In the genomic region with DNA sequence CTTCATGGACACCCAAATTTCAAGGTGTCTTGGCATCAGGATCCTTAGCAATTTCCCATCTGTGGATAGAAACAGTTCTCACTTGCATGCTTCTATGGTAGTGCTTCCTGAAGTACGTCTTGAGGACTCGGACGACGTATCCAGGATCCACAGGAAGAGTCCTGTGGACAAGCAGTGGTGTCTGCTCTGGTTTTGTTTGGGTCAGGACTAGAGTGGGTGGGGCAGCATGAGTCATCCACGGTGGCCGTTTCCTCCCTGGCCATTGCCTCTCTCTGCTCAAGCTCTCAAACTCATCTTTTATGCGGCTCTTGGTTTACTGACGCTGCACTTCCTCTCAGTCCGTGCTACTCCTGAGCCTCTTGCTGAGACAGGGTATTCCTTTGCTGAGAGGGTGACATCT, we compare ENCODE assay signal across 18 cellular contexts.
DNase-seq lines count a peak whose midpoint lies in the region; ATAC-seq, FAIRE-seq and TF ChIP-seq lines count a peak whose summit lies in the region.
"Had no signal": no experiment of that assay in that cellular context is flagged by ENCODE, and none has a peak within 500 bp of the region (broad histone marks: within the 10 kb centered on the region; RNA-seq: fewer than 3 reads in every experiment).

No MANE protein-coding gene starts in this region.

- H3K4me3 ChIP-seq in endothelial cell of umbilical vein (replicated peaks in 1 of 3; ENCODE audit: insufficient read depth in 1 of 3, low read depth in 1 of 3, low read length in 3 of 3) (no peak overlapping the region), HepG2 (replicated peaks in 1 of 3; ENCODE audit: insufficient read depth in 1 of 3, low read depth in 2 of 3, low read length in 3 of 3) (no peak overlapping the region)
- H3K4me3 ChIP-seq: esophagus muscularis mucosa, GM12878, uterus had no signal

- BruUV-seq in endothelial cell of umbilical vein (replicated peaks; lab: Mats Ljungman, UMichigan) (no TSS peak), HepG2 (replicated peaks; lab: Mats Ljungman, UMichigan) (no TSS peak)

- peak; percentile 35 for DNase-seq in Daoy (ENCODE audit: low read depth)
- DNase-seq in MV-4-11 (lab: John Stamatoyannopoulos, UW), result peak; percentile 33
- DNase-seq in endothelial cell of umbilical vein (ENCODE audit: low read depth, low spot score), result peak; percentile 6
- no peak for DNase-seq in HepG2 (ENCODE audit: low spot score)
- no peak for DNase-seq in HUDEP-2 (lab: John Stamatoyannopoulos, UW; ENCODE audit: unreplicated experiment in 76 of 76)
- no peak for DNase-seq in NCI-H774 (lab: John Stamatoyannopoulos, UW)
- DNase-seq: activated CD8-positive, alpha-beta memory T cell treated with anti-CD3 and anti-CD28 coated beads, Interleukin-2, amount 50 U/mL, for 48 hours; AML-193; naive B cell; NCI-H2171; stimulated activated CD4-positive, alpha-beta T cell treated with anti-CD3 and anti-CD28 coated beads, Interleukin-4, amount 100 ng/mL, for 4 hours; stimulated activated naive B cell treated with anti-CD40 and anti-IgM and Interleukin-4, amounts not matched to agents 10 μg/mL and 1 μg/mL and 100 μg/mL, for 72 hours; uterus had no signal

- dilution Hi-C loops in endothelial cell of umbilical vein (cut with MboI; ENCODE audit: extremely low pct_ligation_motif_present, low sequenced_read_pairs), result no loop called here

- CTCF ChIA-PET in endothelial cell of umbilical vein (lab: Charles Lee), result no interaction called here
- CTCF ChIA-PET in HepG2 (lab: Yijun Ruan, JAX; ENCODE audit: low intra/inter-chr PET ratio, low total read pairs), result no interaction called here

- TF ChIP-seq RAD21 in HepG2 (CRISPR knock-in tag; IDR thresholded peaks at IDR 0.05), result no peak

- intact Hi-C loops in endothelial cell of umbilical vein (cut with micrococcal nuclease) (no loop called here), HepG2 (cut with micrococcal nuclease; ENCODE audit: unreplicated experiment) (no loop called here)

- H3K9ac ChIP-seq in endothelial cell of umbilical vein (replicated peaks; ENCODE audit: extremely low read depth, insufficient read depth, low read length), result no peak overlapping the region
- H3K9ac ChIP-seq in HepG2 (ENCODE audit: insufficient read depth, low read depth, low read length), result no peak overlapping the region

- H3K4me2 ChIP-seq in endothelial cell of umbilical vein (ENCODE audit: insufficient read depth, low read length), result no peak overlapping the region
- no peak overlapping the region for H3K4me2 ChIP-seq in HepG2 (ENCODE audit: low read depth, low read length)

- H3K9me3 ChIP-seq in endothelial cell of umbilical vein (replicated peaks; ENCODE audit: control insufficient read depth, insufficient read depth, low read length) (no peaks in the 10 kb centered on the region), HepG2 (ENCODE audit: low read length) (no peaks in the 10 kb centered on the region)
- H3K9me3 ChIP-seq: esophagus muscularis mucosa, uterus had no signal

- no peak for TF ChIP-seq EP300 in HepG2 (IDR thresholded peaks at IDR 0.05; ENCODE audit: low read depth in 2 of 2, low read length in 2 of 2)
- TF ChIP-seq EP300 in HepG2 (CRISPR knock-in tag; IDR thresholded peaks at IDR 0.05; ENCODE audit: borderline replicate concordance), result no peak

- H3K79me2 ChIP-seq in endothelial cell of umbilical vein (ENCODE audit: control insufficient read depth, insufficient read depth, low read length), result no peaks in the 10 kb centered on the region
- no peaks in the 10 kb centered on the region for H3K79me2 ChIP-seq in HepG2 (ENCODE audit: insufficient read depth, low read length)

- no peaks in the 10 kb centered on the region for H3K9me1 ChIP-seq in endothelial cell of umbilical vein (replicated peaks; ENCODE audit: control insufficient read depth, extremely low read depth, insufficient read depth, low read length)

- H3K36me3 ChIP-seq in endothelial cell of umbilical vein (ENCODE audit: control insufficient read depth in 2 of 2, extremely low read depth in 1 of 2, insufficient read depth in 2 of 2, low read length in 2 of 2) (peaks cover 0 to 6% of the 10 kb centered on the region in 2 experiments), HepG2 (replicated peaks in 1 of 2; ENCODE audit: control insufficient read depth in 1 of 2, insufficient read depth in 2 of 2, low read length in 2 of 2) (peaks cover 1 to 3% of the 10 kb centered on the region in 2 experiments; a peak in 1 of 5 replicates)
- H3K36me3 ChIP-seq: uterus had no signal

- FAIRE-seq in endothelial cell of umbilical vein (lab: Jason Lieb, UNC) (peak; percentile 63), HepG2 (lab: Jason Lieb, UNC) (no peak)
- FAIRE-seq: GM12878, islet of Langerhans had no signal

- TF ChIP-seq POLR2A in endothelial cell of umbilical vein (IDR thresholded peaks at IDR 0.05; ENCODE audit: low read depth, low read length), result no peak
- TF ChIP-seq POLR2A in HepG2 (IDR thresholded peaks at IDR 0.05; ENCODE audit: insufficient read depth in 1 of 2, low read depth in 2 of 2, low read length in 2 of 2), result no peak

- H2AFZ ChIP-seq in endothelial cell of umbilical vein (ENCODE audit: low read depth, low read length) (no peak overlapping the region), HepG2 (ENCODE audit: low read length) (no peak overlapping the region)

- 89% methylated on average over 9 of the region's 9 CpGs for WGBS in HepG2 (ENCODE audit: low lambda C conversion rate)

- H3K4me1 ChIP-seq in endothelial cell of umbilical vein (ENCODE audit: control insufficient read depth, extremely low read depth, insufficient read depth, low read length) (no peaks in the 10 kb centered on the region), HepG2 (ENCODE audit: insufficient read depth, low read length) (no peaks in the 10 kb centered on the region)
- H3K4me1 ChIP-seq: esophagus muscularis mucosa, uterus had no signal

- H4K20me1 ChIP-seq in endothelial cell of umbilical vein (replicated peaks; ENCODE audit: control insufficient read depth, extremely low read depth, insufficient read depth, low read length) (no peaks in the 10 kb centered on the region), HepG2 (ENCODE audit: insufficient read depth, low read length) (no peaks in the 10 kb centered on the region)

- POLR2A ChIA-PET in endothelial cell of umbilical vein (lab: Charles Lee), result no interaction called here
- POLR2A ChIA-PET in HepG2 (lab: Yijun Ruan, JAX), result no interaction called here

- H3K27ac ChIP-seq in endothelial cell of umbilical vein (ENCODE audit: insufficient read depth, low read depth, low read length) (no peak overlapping the region), HepG2 (ENCODE audit: extremely low read length, insufficient read depth, low read length) (no peak overlapping the region)
- H3K27ac ChIP-seq: esophagus muscularis mucosa, uterus had no signal

- H3K27me3 ChIP-seq in endothelial cell of umbilical vein (ENCODE audit: control insufficient read depth in 2 of 2, insufficient read depth in 2 of 2, low read length in 2 of 2), result no peaks in the 10 kb centered on the region
- H3K27me3 ChIP-seq in HepG2 (ENCODE audit: control insufficient read depth in 1 of 2, insufficient read depth in 2 of 2, low read length in 2 of 2), result no peaks in the 10 kb centered on the region
- H3K27me3 ChIP-seq: esophagus muscularis mucosa, uterus had no signal

- ATAC-seq in HepG2 (no peak; the same call in 2 of the 3 replicates), GM18520 (IDR thresholded peaks at IDR 0.05; ENCODE audit: unreplicated experiment) (no peak), HG03432 (IDR thresholded peaks at IDR 0.05; ENCODE audit: unreplicated experiment) (no peak)
- ATAC-seq: GM12878; stimulated activated naive B cell treated with anti-CD40 and anti-IgM and Interleukin-4, amounts not matched to agents 10 μg/mL and 1 μg/mL and 100 μg/mL, for 72 hours had no signal

- TF ChIP-seq CTCF in endothelial cell of umbilical vein (IDR thresholded peaks at IDR 0.05; ENCODE audit: extremely low read depth in 1 of 2, insufficient read depth in 1 of 2, low read depth in 1 of 2, low read length in 2 of 2) (no peak), HepG2 (CRISPR knock-in tag; IDR thresholded peaks at IDR 0.05) (no peak)

- in situ Hi-C loops in HepG2 (cut with HindIII; ENCODE audit: extremely low pct_ligation_motif_present, low pct_unique_long_range_greater_than_20kb), result no loop called here

TF ChIP-seq in endothelial cell of umbilical vein, 7 proteins besides CTCF, POLR2A, EP300 and RAD21:
- no peak for TF ChIP-seq GATA2 (IDR thresholded peaks at IDR 0.05; ENCODE audit: insufficient read depth, insufficient read length, low read depth, low read length)
- TF ChIP-seq FOS (IDR thresholded peaks at IDR 0.05; ENCODE audit: borderline replicate concordance, insufficient read depth, low read length), result peak; percentile 5
- TF ChIP-seq EZH2 (IDR thresholded peaks at IDR 0.05; ENCODE audit: borderline replicate concordance, low read depth, low read length, severe bottlenecking), result no peak
- TF ChIP-seq, protein P1, sequence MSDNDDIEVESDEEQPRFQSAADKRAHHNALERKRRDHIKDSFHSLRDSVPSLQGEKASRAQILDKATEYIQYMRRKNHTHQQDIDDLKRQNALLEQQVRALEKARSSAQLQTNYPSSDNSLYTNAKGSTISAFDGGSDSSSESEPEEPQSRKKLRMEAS (IDR thresholded peaks at IDR 0.05; ENCODE audit: insufficient read depth, insufficient read length), result no peak

TF ChIP-seq in HepG2, 621 proteins besides CTCF, POLR2A, EP300 and RAD21:
- TF ChIP-seq ZNF180 (CRISPR knock-in tag; IDR thresholded peaks at IDR 0.05; ENCODE audit: borderline replicate concordance, low read depth) (no peak), FOSL2 (CRISPR knock-in tag; IDR thresholded peaks at IDR 0.05) (peak; percentile 52; the same call in 1 of the 2 replicates)

Comparison
In these comparisons a context has a peak if more than half of its experiments do, and no peak if none do; other contexts are left out.
1. DNase-seq: peak in Daoy (single experiment), MV-4-11 (single experiment) and endothelial cell of umbilical vein (single experiment); none in HepG2 (single experiment), HUDEP-2 (0 of 76) and NCI-H774 (single experiment).